ENCODE assay signal across 7 cellular contexts in genomic region chr15:99902248-99902647, GRCh38.
"Had no signal": no experiment of that assay in that cellular context is flagged by ENCODE, and none has a peak within 500 bp of the region (broad histone marks: within the 10 kb centered on the region; RNA-seq: fewer than 3 reads in every experiment).

No MANE protein-coding gene starts in this region.

- DNase-seq: H9, HCEC 1CT, KG1 had no signal

- H3K4me3 ChIP-seq: GM23338 had no signal

- H3K4me2 ChIP-seq: GM23338 had no signal

- H3K27ac ChIP-seq: HL-60 had no signal

- H2AFZ ChIP-seq: GM23338 had no signal

- ATAC-seq: GM23338 had no signal

- FAIRE-seq: H1, H54 had no signal
